Comparison of ENCODE assay signal across 23 cellular contexts in genomic region chr11:44256673-44257291, GRCh38. TPM values are rescaled to one million over a fixed set of nuclear protein-coding genes. Genes with fewer than 3 reads are reported as not detected.
A peak's percentile ranks its signal among the peaks of the same experiment; 100 is the strongest.
DNase-seq lines count a peak whose midpoint lies in the region; ATAC-seq, FAIRE-seq and TF ChIP-seq lines count a peak whose summit lies in the region.
"Had no signal": no experiment of that assay in that cellular context is flagged by ENCODE, and none has a peak within 500 bp of the region (broad histone marks: within the 10 kb centered on the region; RNA-seq: fewer than 3 reads in every experiment).

No MANE protein-coding gene starts in this region.

- H4K20me1 ChIP-seq in KMS-11 (ENCODE audit: insufficient read depth) (no peaks in the 10 kb centered on the region), GM12878 (ENCODE audit: control insufficient read depth, insufficient read depth) (no peaks in the 10 kb centered on the region)

- no peaks in the 10 kb centered on the region for H3K27me3 ChIP-seq in KMS-11 (ENCODE audit: insufficient read depth, low read depth)
- H3K27me3 ChIP-seq in GM12878 (replicated peaks in 1 of 2; ENCODE audit: control insufficient read depth in 2 of 2, insufficient read depth in 2 of 2, low read length in 1 of 2) = no peaks in the 10 kb centered on the region
- H3K27me3 ChIP-seq: brain microvascular endothelial cell, gastrocnemius medialis, thyroid gland had no signal

- TF ChIP-seq CTCF in KMS-11 (conservative IDR thresholded peaks at IDR 0.05; ENCODE audit: low read depth, low read length) = no peak
- TF ChIP-seq CTCF in GM12878 (IDR thresholded peaks at IDR 0.05 in 2 of 3, conservative IDR thresholded peaks at IDR 0.05 in 1 of 3; ENCODE audit: control insufficient read depth in 2 of 3, extremely low read depth in 1 of 3, insufficient read depth in 1 of 3, low read depth in 3 of 3, low read length in 3 of 3) = no peak
- TF ChIP-seq CTCF in osteocyte (IDR thresholded peaks at IDR 0.05) = no peak

- H3K36me3 Mint-ChIP-seq in activated CD4-positive, alpha-beta T cell treated with anti-CD3 and anti-CD28 coated beads, Interleukin-2, amount 10 ng/mL, durations not matched to agents 7 days and 5 days (ENCODE audit: low read depth) = peaks cover 4% of the 10 kb centered on the region
- H3K36me3 Mint-ChIP-seq in osteocyte (ENCODE audit: unreplicated experiment) = peaks cover 18% of the 10 kb centered on the region

- H3K9ac ChIP-seq in KMS-11 (no peak overlapping the region; the same call in 1 of the 2 replicates), GM12878 (ENCODE audit: control insufficient read depth, insufficient read depth, low read length) (no peak overlapping the region)

- H3K9me3 ChIP-seq in GM12878 (replicated peaks; ENCODE audit: control insufficient read depth, insufficient read depth, low read length) = peaks cover 2% of the 10 kb centered on the region; the same call in 2 of the 3 replicates
- H3K9me3 ChIP-seq: thyroid gland had no signal

- no peak overlapping the region for H3K4me3 Mint-ChIP-seq in activated CD4-positive, alpha-beta T cell treated with anti-CD3 and anti-CD28 coated beads, Interleukin-2, amount 10 ng/mL, durations not matched to agents 7 days and 5 days
- H3K4me3 Mint-ChIP-seq in osteocyte (ENCODE audit: unreplicated experiment) = no peak overlapping the region
- H3K4me3 Mint-ChIP-seq: activated naive CD4-positive, alpha-beta T cell treated with anti-CD3 and anti-CD28 coated beads, Interleukin-2, amount 50 U/mL, for 24 hours; nephron progenitor cell; stimulated activated memory B cell treated with anti-CD40 and anti-IgM and Interleukin-4, amounts not matched to agents 10 μg/mL and 1 μg/mL and 100 μg/mL, for 72 hours had no signal

- peaks cover 19% of the 10 kb centered on the region for H3K9me3 Mint-ChIP-seq in activated CD4-positive, alpha-beta T cell treated with anti-CD3 and anti-CD28 coated beads, Interleukin-2, amount 10 ng/mL, durations not matched to agents 7 days and 5 days
- H3K9me3 Mint-ChIP-seq in osteocyte (ENCODE audit: unreplicated experiment) = peaks cover 22% of the 10 kb centered on the region

- H3K27ac Mint-ChIP-seq in activated CD4-positive, alpha-beta T cell treated with anti-CD3 and anti-CD28 coated beads, Interleukin-2, amount 10 ng/mL, durations not matched to agents 7 days and 5 days = peak overlapping the region; percentile 80
- no peak overlapping the region for H3K27ac Mint-ChIP-seq in osteocyte (ENCODE audit: unreplicated experiment)
- H3K27ac Mint-ChIP-seq: activated naive CD4-positive, alpha-beta T cell treated with anti-CD3 and anti-CD28 coated beads, Interleukin-2, amount 50 U/mL, for 24 hours; stimulated activated memory B cell treated with anti-CD40 and anti-IgM and Interleukin-4, amounts not matched to agents 10 μg/mL and 1 μg/mL and 100 μg/mL, for 72 hours had no signal

- H3K4me3 ChIP-seq in KMS-11 (IDR thresholded peaks at IDR 0.05; ENCODE audit: insufficient read depth, low read depth, low read length) (no peak overlapping the region), GM12878 (no peak overlapping the region)
- H3K4me3 ChIP-seq: A549, gastrocnemius medialis, PC-9, SK-N-MC, thyroid gland had no signal

- H3K79me2 ChIP-seq in KMS-11 (ENCODE audit: insufficient read depth, low read depth) (no peaks in the 10 kb centered on the region), GM12878 (ENCODE audit: control insufficient read depth, insufficient read depth, low read length) (no peaks in the 10 kb centered on the region)

- TF ChIP-seq EP300 in GM12878 (IDR thresholded peaks at IDR 0.05; ENCODE audit: borderline replicate concordance in 1 of 2, control insufficient read depth in 1 of 2, low read depth in 2 of 2, low read length in 2 of 2) = no peak

- RAD21 ChIA-PET in GM12878 (lab: Charles Lee; ENCODE audit: unreplicated experiment) = no interaction called here

- ATAC-seq in GM12878 (peak; percentile 77), GM19023 (IDR thresholded peaks at IDR 0.05; ENCODE audit: unreplicated experiment) (no peak)
- ATAC-seq: A549; stimulated activated memory B cell treated with anti-CD40 and anti-IgM and Interleukin-4, amounts not matched to agents 10 μg/mL and 1 μg/mL and 100 μg/mL, for 72 hours had no signal

- no peaks in the 10 kb centered on the region for H3K27me3 Mint-ChIP-seq in activated CD4-positive, alpha-beta T cell treated with anti-CD3 and anti-CD28 coated beads, Interleukin-2, amount 10 ng/mL, durations not matched to agents 7 days and 5 days
- no peaks in the 10 kb centered on the region for H3K27me3 Mint-ChIP-seq in osteocyte (ENCODE audit: unreplicated experiment)
- H3K27me3 Mint-ChIP-seq: activated naive CD4-positive, alpha-beta T cell treated with anti-CD3 and anti-CD28 coated beads, Interleukin-2, amount 50 U/mL, for 24 hours; stimulated activated memory B cell treated with anti-CD40 and anti-IgM and Interleukin-4, amounts not matched to agents 10 μg/mL and 1 μg/mL and 100 μg/mL, for 72 hours had no signal

- POLR2A ChIA-PET in activated CD4-positive, alpha-beta T cell treated with anti-CD3 and anti-CD28 coated beads, Interleukin-2, amount 10 ng/mL, durations not matched to agents 7 days and 5 days (lab: Charles Lee) = no interaction called here
- POLR2A ChIA-PET in GM12878 (lab: Charles Lee) = no interaction called here

- TF ChIP-seq POLR2A in GM12878 (IDR thresholded peaks at IDR 0.05; ENCODE audit: low read depth, low read length) = no peak

- intact Hi-C loops in GM12878 (cut with micrococcal nuclease; ENCODE audit: unreplicated experiment) = no loop called here

- in situ Hi-C loops in GM12878 (cut with MboI) = no loop called here

- H3K36me3 ChIP-seq in KMS-11 (ENCODE audit: insufficient read depth) (no peaks in the 10 kb centered on the region), GM12878 (ENCODE audit: control insufficient read depth in 2 of 2, insufficient read depth in 2 of 2, low read length in 1 of 2) (no peaks in the 10 kb centered on the region)
- H3K36me3 ChIP-seq: brain microvascular endothelial cell, gastrocnemius medialis, thyroid gland had no signal

- BruUV-seq in GM12878 (replicated peaks; lab: Mats Ljungman, UMichigan) = no TSS peak

- CTCF ChIA-PET in activated CD4-positive, alpha-beta T cell treated with anti-CD3 and anti-CD28 coated beads, Interleukin-2, amount 10 ng/mL, durations not matched to agents 7 days and 5 days (lab: Charles Lee) = interaction anchor here (2.1 to 2.7 kb wide), 2 partner anchors 10 kb away, joined by 5 to 7 read pairs; no protein-coding TSS in a partner anchor
- CTCF ChIA-PET in GM12878 (lab: Yijun Ruan, JAX) = interaction anchor here (0.6 kb wide), 1 partner anchor 181 kb away, joined by 3 read pairs; no protein-coding TSS in a partner anchor

- DNase-seq in activated CD4-positive, alpha-beta T cell treated with anti-CD3 and anti-CD28 coated beads, Interleukin-2, amount 10 ng/mL, durations not matched to agents 7 days and 5 days = no peak
- no peak for DNase-seq in activated CD4-positive, alpha-beta T cell treated with anti-CD3 and anti-CD28 coated beads, Interleukin-2, amount 50 U/mL, for 48 hours
- DNase-seq in GM12878 (ENCODE audit: low read depth, low spot score) (no peak), osteocyte (ENCODE audit: extremely low spot score, unreplicated experiment) (peak; percentile 17), anterior cingulate cortex (lab: John Stamatoyannopoulos, UW) (no peak)
- DNase-seq in stimulated activated CD4-positive, alpha-beta T cell treated with anti-CD3 and anti-CD28 coated beads, Interleukin-4, amount 100 ng/mL, for 1 hour = no peak
- DNase-seq: activated CD4-positive, CD25-positive, alpha-beta regulatory T cell treated with anti-CD3 and anti-CD28 coated beads, Interleukin-2, amount 50 U/mL, for 72 hours; brain microvascular endothelial cell; DMS79 treated with DMSO at 0.1 percent for 48 hours; gastrocnemius medialis; NCI-H1092 treated with DMSO at 0.1 percent for 48 hours; NCI-H526 treated with DMSO at 0.1 percent for 48 hours; nephron progenitor cell; PC-9 had no signal

- H3K4me1 Mint-ChIP-seq in activated CD4-positive, alpha-beta T cell treated with anti-CD3 and anti-CD28 coated beads, Interleukin-2, amount 10 ng/mL, durations not matched to agents 7 days and 5 days = peaks cover 37% of the 10 kb centered on the region
- H3K4me1 Mint-ChIP-seq in osteocyte (ENCODE audit: unreplicated experiment) = no peaks in the 10 kb centered on the region

- no peak overlapping the region; the same call in 1 of the 2 replicates for H2AFZ ChIP-seq in KMS-11 (ENCODE audit: low read depth)
- peak overlapping the region; percentile 43 for H2AFZ ChIP-seq in GM12878 (ENCODE audit: control insufficient read depth, low read depth, low read length)
- H2AFZ ChIP-seq: PC-9 had no signal

- H3K27ac ChIP-seq in KMS-11 (peak overlapping the region; percentile 41), GM12878 (ENCODE audit: control insufficient read depth, insufficient read depth) (no peak overlapping the region)
- H3K27ac ChIP-seq: A549, brain microvascular endothelial cell, gastrocnemius medialis, PC-9, SK-N-MC, thyroid gland had no signal

- peak; percentile 18 for FAIRE-seq in GM12878 (lab: Jason Lieb, UNC)
- FAIRE-seq: A549, GM18507, H54 had no signal

- peaks cover 71% of the 10 kb centered on the region for H3K4me1 ChIP-seq in KMS-11 (ENCODE audit: low read depth, poor library complexity, severe bottlenecking)
- peaks cover 4% of the 10 kb centered on the region for H3K4me1 ChIP-seq in GM12878 (ENCODE audit: control insufficient read depth, insufficient read depth, low read length)
- H3K4me1 ChIP-seq: A549, thyroid gland had no signal

- WGBS in GM12878 (ENCODE audit: insufficient coverage, insufficient replicate concordance, low lambda C conversion rate, missing lambda C conversion rate) = 34% methylated on average over 4 of the region's 4 CpGs

- H3K4me2 ChIP-seq in KMS-11 (peak overlapping the region; percentile 64), GM12878 (ENCODE audit: control insufficient read depth, insufficient read depth) (no peak overlapping the region)
- H3K4me2 ChIP-seq: A549, PC-9 had no signal

- SMC1A ChIA-PET in GM12878 (lab: Charles Lee; ENCODE audit: uncharacterized antibody, unreplicated experiment) = no interaction called here

- TF ChIP-seq RAD21 in GM12878 (IDR thresholded peaks at IDR 0.05; ENCODE audit: insufficient read depth, low read depth, low read length) = no peak

RNA-seq across cellular contexts. Expression of gene ALX4, which starts 53.2 kb away (rescaled TPM):
- total RNA-seq in activated CD4-positive, alpha-beta T cell treated with anti-CD3 and anti-CD28 coated beads, Interleukin-2, amount 10 ng/mL, durations not matched to agents 7 days and 5 days = not detected
- not detected in 2 replicates for total RNA-seq in GM12878 (2013; cell fraction: nucleolus; rRNA removed)
- not detected in 2 replicates for total RNA-seq in GM12878 (2014; rRNA removed)
- total RNA-seq in GM12878 (2014; rRNA removed; fragmentation: Illumina TruSeq; extraction: Trizol) = not detected in 2 replicates
- not detected in 2 replicates for total RNA-seq in GM12878 (2021)
- not detected for polyA plus RNA-seq in GM12878 (2011; ENCODE audit: low read depth)
- polyA plus RNA-seq in GM12878 (2011; rRNA removed) = not detected in 2 replicates
- polyA plus RNA-seq in GM12878 (2011; cell fraction: cytosol; rRNA removed) = not detected in 2 replicates
- not detected in 2 replicates for polyA plus RNA-seq in GM12878 (2011; cell fraction: nucleus; rRNA removed)
- polyA plus RNA-seq in GM12878 (2012) = 0.01 TPM in 1 of 2 replicates, not detected in the other
- polyA plus RNA-seq in GM12878 (2014; fragmentation: Illumina TruSeq; extraction: Trizol) = not detected in 2 replicates
- polyA plus RNA-seq in GM12878 (2014; fragmentation: Nextera tagmentation; extraction: Ambion mirVana) = not detected
- polyA plus RNA-seq in GM12878 (2014; rRNA removed) = not detected in 2 replicates
- not detected for polyA plus RNA-seq in GM12878 (2016; fragmentation: Nextera tagmentation; extraction: Ambion mirVana)
- not detected in 2 replicates for polyA minus RNA-seq in GM12878 (2011; rRNA and poly(A)+ RNA removed)
- polyA minus RNA-seq in GM12878 (2011; cell fraction: cytosol; rRNA and poly(A)+ RNA removed) = not detected in 2 replicates
- not detected in 2 replicates for polyA minus RNA-seq in GM12878 (2011; cell fraction: nucleus; rRNA and poly(A)+ RNA removed)
- not detected in 2 replicates for total RNA-seq in osteocyte
- total RNA-seq: PC-9 had no signal
